ENCODE assay signal across 22 cellular contexts in the genomic region with DNA sequence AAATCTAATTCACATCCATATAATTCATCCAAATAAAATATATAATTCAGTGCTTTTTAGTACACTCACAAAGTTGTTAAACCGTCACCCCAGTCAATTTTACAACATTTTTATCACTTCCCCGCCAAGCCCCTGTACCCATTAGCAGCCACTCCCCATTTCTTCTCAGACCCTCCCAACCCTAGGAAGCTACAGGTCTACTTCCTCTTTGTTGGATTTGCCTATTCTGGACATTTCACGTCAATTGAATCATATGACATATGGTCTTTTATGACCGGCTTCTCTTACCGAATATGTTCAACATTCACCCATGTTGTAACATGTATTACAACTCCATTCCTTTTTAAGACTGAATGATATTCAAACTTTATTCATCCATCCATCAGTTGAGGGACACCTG. TPM values are rescaled to one million over a fixed set of nuclear protein-coding genes. Genes with fewer than 3 reads are reported as not detected.
DNase-seq lines count a peak whose midpoint lies in the region; ATAC-seq and TF ChIP-seq lines count a peak whose summit lies in the region.
"Had no signal": no experiment of that assay in that cellular context is flagged by ENCODE, and none has a peak within 500 bp of the region (broad histone marks: within the 10 kb centered on the region; RNA-seq: fewer than 3 reads in every experiment).

No MANE protein-coding gene starts in this region.

- no peaks in the 10 kb centered on the region for H3K4me1 Mint-ChIP-seq in T-cell
- H3K4me1 Mint-ChIP-seq: CD4-positive, alpha-beta memory T cell had no signal

- H3K4me1 ChIP-seq in mucosa of descending colon (ENCODE audit: low read depth) = no peaks in the 10 kb centered on the region
- H3K4me1 ChIP-seq: A549, Caco-2 had no signal

- in situ Hi-C loops in KBM-7 (cut with MboI; ENCODE audit: low pct_unique_long_range_greater_than_20kb, low sequenced_read_pairs) = no loop called here

- CTCF ChIA-PET in T-cell (lab: Charles Lee) = no interaction called here

- TF ChIP-seq CTCF in NB4 (IDR thresholded peaks at IDR 0.05; ENCODE audit: low read depth, low read length) (no peak), mucosa of descending colon (IDR thresholded peaks at IDR 0.05) (no peak)

- no peaks in the 10 kb centered on the region for H3K9me3 ChIP-seq in mucosa of descending colon
- H3K9me3 ChIP-seq: A549; BLaER1 treated with 17β-estradiol and CSF1 and Interleukin-3, amounts not matched to agents 10 nM and 100 nM; Caco-2; SK-N-SH had no signal

- H3K36me3 Mint-ChIP-seq in T-cell = no peaks in the 10 kb centered on the region
- H3K36me3 Mint-ChIP-seq: CD4-positive, alpha-beta memory T cell had no signal

- H3K27me3 Mint-ChIP-seq in T-cell = peaks cover 12 to 13% of the 10 kb centered on the region in 2 donors

- no peaks in the 10 kb centered on the region for H3K36me3 ChIP-seq in mucosa of descending colon (ENCODE audit: low read depth)
- H3K36me3 ChIP-seq: BLaER1 treated with 17β-estradiol and CSF1 and Interleukin-3, amounts not matched to agents 10 nM and 100 nM had no signal

- intact Hi-C loops in mucosa of descending colon (cut with DNase I, micrococcal nuclease) = no loop called here

- H3K4me3 ChIP-seq in NB4 (ENCODE audit: low read depth, low read length) (no peak overlapping the region), mucosa of descending colon (no peak overlapping the region)
- H3K4me3 ChIP-seq: A549; BLaER1 treated with 17β-estradiol and CSF1 and Interleukin-3, amounts not matched to agents 10 nM and 100 nM; GM12878 had no signal

- no peak overlapping the region for H3K4me3 Mint-ChIP-seq in T-cell
- H3K4me3 Mint-ChIP-seq: CD4-positive, alpha-beta memory T cell had no signal

- no peak for TF ChIP-seq POLR2A in NB4 (IDR thresholded peaks at IDR 0.05; ENCODE audit: extremely low read depth, insufficient read length)

- POLR2A ChIA-PET in T-cell (lab: Charles Lee) = no interaction called here

- DNase-seq in KBM-7 (peak; percentile 28), NB4 (ENCODE audit: low read depth) (peak; percentile 45), RPMI8226 (peak; percentile 32), mucosa of descending colon (no peak), T-cell (no peak), dermis blood vessel endothelial cell (no peak), GF-D8 (lab: John Stamatoyannopoulos, UW) (no peak)
- DNase-seq: AML-193; Caco-2; CD4-positive, alpha-beta memory T cell; KG1; MM.1S; NCI-H2029 treated with DMSO at 0.1 percent for 48 hours; NCI-H446 treated with DMSO at 0.1 percent for 48 hours; NCI-H526; NCI-H82; NK-92 treated with Interleukin-12 subunit alpha and Interleukin-12 subunit beta, amount 100 ng/mL, for 24 hours; SK-N-SH; T-helper 2 cell had no signal

- ATAC-seq in mucosa of descending colon (peak; percentile 58), T-cell (replicated peaks in 1 of 4) (no peak)
- ATAC-seq: A549, GM12878 had no signal

- no peaks in the 10 kb centered on the region for H3K9me3 Mint-ChIP-seq in T-cell
- H3K9me3 Mint-ChIP-seq: CD4-positive, alpha-beta memory T cell had no signal

- no peak overlapping the region for H3K27ac Mint-ChIP-seq in T-cell

RNA-seq across cellular contexts. Expression of gene MLKL, which starts 19.9 kb away (rescaled TPM):
- total RNA-seq in mucosa of descending colon (10 to 100 TPM; 10.5 to 23.4 (median 18.0) TPM), T-cell (10 to 100 TPM; 27.4 to 40.7 (median 33.4) TPM), dermis blood vessel endothelial cell (21.8 and 35.3 TPM in 2 replicates)

RNA-seq across cellular contexts. Expression of gene RFWD3, which starts 53.9 kb away (rescaled TPM):
- total RNA-seq in mucosa of descending colon (10 to 100 TPM; 19.0 to 27.9 (median 25.7) TPM), T-cell (10 to 100 TPM; 42.6 to 52.0 (median 49.0) TPM), dermis blood vessel endothelial cell (19.4 and 32.3 TPM in 2 replicates)

RNA-seq across cellular contexts. Expression of gene FA2H, which starts 54.0 kb away (rescaled TPM):
- total RNA-seq in mucosa of descending colon (10 to 100 TPM; 17.3 to 60.0 (median 44.0) TPM), T-cell (under 1 TPM in 3 of 5 donors, not detected in 2; 0.23 to 0.39 (median 0.35) TPM), dermis blood vessel endothelial cell (not detected in 2 replicates)

Comparison
In these comparisons a context has a peak if more than half of its experiments do, and no peak if none do; other contexts are left out.
1. DNase-seq: peak in KBM-7 (single experiment), NB4 (single experiment) and RPMI8226 (single experiment); none in mucosa of descending colon (0 of 3), T-cell (0 of 34), dermis blood vessel endothelial cell (single experiment) and GF-D8 (single experiment).
2. RNA of gene FA2H, which starts 54.0 kb away (total RNA-seq): 17.3 to 60.0 TPM in mucosa of descending colon; 0.23 to 0.39 TPM in T-cell and not detected in dermis blood vessel endothelial cell; every median in the first group is over 10 times any median in the second.